In the genomic region with DNA sequence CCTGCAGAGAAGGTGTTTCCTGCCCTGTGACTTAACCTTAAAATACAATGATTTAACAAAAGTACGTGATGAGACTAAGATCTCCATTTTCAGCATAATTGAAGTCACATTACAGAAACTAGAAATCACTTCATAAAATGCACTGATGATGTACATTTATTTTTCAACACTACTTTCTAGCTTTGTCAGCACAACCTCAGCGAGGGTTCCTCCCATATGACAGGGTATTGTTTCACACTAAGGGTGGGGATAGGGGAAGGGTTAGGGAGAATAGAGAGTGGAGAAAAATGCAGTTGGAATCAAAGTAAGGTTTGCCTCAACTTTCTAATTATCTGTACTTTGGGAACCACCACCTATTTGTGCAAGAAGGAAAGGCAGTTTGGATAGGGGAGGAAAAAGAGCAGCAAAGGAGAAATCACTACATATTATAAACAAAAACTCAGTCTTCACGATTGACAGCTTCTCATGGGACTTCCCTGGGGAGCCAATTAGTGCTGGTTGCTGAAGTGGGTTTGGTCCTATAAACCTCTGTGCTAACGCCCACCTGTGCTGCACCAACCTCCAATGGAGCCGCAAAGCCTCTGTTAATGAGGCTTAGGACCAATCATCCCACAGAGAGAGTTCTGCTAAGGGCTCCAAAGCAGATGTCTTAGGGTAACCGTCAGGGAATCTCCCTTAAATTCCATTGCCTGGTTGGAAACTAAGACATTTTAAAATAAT, we compare ENCODE assay signal across 23 cellular contexts.
"Had no signal": no experiment of that assay in that cellular context is flagged by ENCODE, and none has a peak within 500 bp of the region (broad histone marks: within the 10 kb centered on the region; RNA-seq: fewer than 3 reads in every experiment).

No MANE protein-coding gene starts in this region.

- H3K9me3 ChIP-seq: lower lobe of right lung, right lobe of liver, tibial nerve had no signal

- H3K4me1 ChIP-seq: lower lobe of right lung, right lobe of liver, tibial nerve had no signal

- H3K9me3 Mint-ChIP-seq: neural crest cell had no signal

- H3K27ac ChIP-seq: epithelial cell of prostate, hepatocyte, lower lobe of right lung, right lobe of liver, tibial nerve, VCaP had no signal

- H3K27ac Mint-ChIP-seq: activated naive CD8-positive, alpha-beta T cell; immature natural killer cell; naive thymus-derived CD8-positive, alpha-beta T cell; progenitor cell of endocrine pancreas had no signal

- H3K4me1 Mint-ChIP-seq: central memory CD8-positive, alpha-beta T cell; immature natural killer cell; neural crest cell had no signal

- DNase-seq: activated CD4-positive, alpha-beta T cell treated with anti-CD3 and anti-CD28 coated beads for 48 hours; activated CD4-positive, alpha-beta T cell treated with anti-CD3 and anti-CD28 coated beads, Interleukin-2, amount 50 U/mL, for 48 hours; activated CD8-positive, alpha-beta memory T cell treated with anti-CD3 and anti-CD28 coated beads for 24 hours; activated effector memory CD4-positive, alpha-beta T cell treated with Interleukin-2 at 50 U/mL for 16 hours; activated naive CD4-positive, alpha-beta T cell treated with Interleukin-2 at 50 U/mL for 16 hours; anterior cingulate cortex; effector CD4-positive, alpha-beta T cell; immature natural killer cell; lower lobe of right lung; mesenchymal stem cell; naive thymus-derived CD8-positive, alpha-beta T cell; right lobe of liver; stimulated activated CD4-positive, alpha-beta T cell treated with anti-CD3 and anti-CD28 coated beads, Interleukin-2, amount 100 ng/mL, for 48 hours; stimulated activated naive CD4-positive, alpha-beta T cell treated with Interleukin-2 at 50 U/mL for 16 hours; T-helper 9 cell had no signal

- H3K36me3 Mint-ChIP-seq: activated naive CD8-positive, alpha-beta T cell; immature natural killer cell; naive thymus-derived CD8-positive, alpha-beta T cell had no signal

- H3K36me3 ChIP-seq: lower lobe of right lung, right lobe of liver, tibial nerve had no signal

- H3K27me3 ChIP-seq: hepatocyte, right lobe of liver, tibial nerve had no signal

- H3K4me3 ChIP-seq: hepatocyte, lower lobe of right lung, right lobe of liver, tibial nerve had no signal

- H3K27me3 Mint-ChIP-seq: activated naive CD8-positive, alpha-beta T cell; central memory CD8-positive, alpha-beta T cell; naive thymus-derived CD8-positive, alpha-beta T cell had no signal

- H3K4me3 Mint-ChIP-seq: activated naive CD8-positive, alpha-beta T cell; central memory CD8-positive, alpha-beta T cell; immature natural killer cell; naive thymus-derived CD8-positive, alpha-beta T cell; neural crest cell had no signal
